In genomic region chr1:217393901-217394300, GRCh38 we compare ENCODE assay signal across 12 cellular contexts.
DNase-seq lines count a peak whose midpoint lies in the region; ATAC-seq, FAIRE-seq and TF ChIP-seq lines count a peak whose summit lies in the region.
"Had no signal": no experiment of that assay in that cellular context is flagged by ENCODE, and none has a peak within 500 bp of the region (broad histone marks: within the 10 kb centered on the region; RNA-seq: fewer than 3 reads in every experiment).

No MANE protein-coding gene starts in this region.

- H3K27ac Mint-ChIP-seq in H9 (no peak overlapping the region), WTC11 (no peak overlapping the region), type B pancreatic cell (no peak overlapping the region)
- H3K27ac Mint-ChIP-seq: activated naive CD8-positive, alpha-beta T cell had no signal

- peak; percentile 8 for DNase-seq in COLO829 (ENCODE audit: low spot score)
- no peak for DNase-seq in H9
- DNase-seq in WTC11 (ENCODE audit: low spot score): no peak
- DNase-seq in kidney: no peak
- DNase-seq in type B pancreatic cell (ENCODE audit: extremely low spot score, unreplicated experiment): no peak
- no peak for DNase-seq in amniotic stem cell (lab: John Stamatoyannopoulos, UW)
- DNase-seq: activated CD8-positive, alpha-beta memory T cell treated with anti-CD3 and anti-CD28 coated beads for 24 hours; heart left ventricle had no signal

- H3K4ac ChIP-seq in H9 (ENCODE audit: low read depth, low read length): no peak overlapping the region

- H3K23ac ChIP-seq in H9 (ENCODE audit: insufficient read length, low read depth, low read length): no peak overlapping the region

- TF ChIP-seq CTCF in H9 (conservative IDR thresholded peaks at IDR 0.05) (peak; percentile 43; the same call in 2 of the 3 replicates), WTC11 (IDR thresholded peaks at IDR 0.05) (no peak), kidney (IDR thresholded peaks at IDR 0.05; ENCODE audit: borderline replicate concordance, extremely low read depth, insufficient read depth) (peak; percentile 35), type B pancreatic cell (conservative IDR thresholded peaks at IDR 0.05) (no peak)

- H2BK20ac ChIP-seq in H9 (ENCODE audit: low read depth, low read length, poor library complexity, severe bottlenecking): no peak overlapping the region

- H3K4me2 ChIP-seq in H9 (ENCODE audit: insufficient read depth, insufficient read length, low read length): no peak overlapping the region

- peak; percentile 78 for ATAC-seq in WTC11
- ATAC-seq in HG02798 (IDR thresholded peaks at IDR 0.05; ENCODE audit: poor library complexity, unreplicated experiment): no peak
- ATAC-seq in GM21360 (IDR thresholded peaks at IDR 0.05; ENCODE audit: unreplicated experiment): no peak

- no peak overlapping the region for H4K91ac ChIP-seq in H9 (ENCODE audit: insufficient read length, low read depth, low read length)

- no peaks in the 10 kb centered on the region for H4K20me1 ChIP-seq in H9 (ENCODE audit: control insufficient read depth, insufficient read depth, insufficient read length)

- intact Hi-C loops in kidney (cut with DNase I): no loop called here

- CTCF ChIA-PET in WTC11 (lab: Charles Lee): interaction anchor here (2.3 kb wide), 1 partner anchor 60 kb away, joined by 6 read pairs; no protein-coding TSS in a partner anchor

- H3K56ac ChIP-seq in H9 (ENCODE audit: insufficient read length, low read depth, low read length): no peak overlapping the region

- H3K4me1 Mint-ChIP-seq in H9 (no peaks in the 10 kb centered on the region), WTC11 (no peaks in the 10 kb centered on the region), type B pancreatic cell (ENCODE audit: unreplicated experiment) (no peaks in the 10 kb centered on the region)

- H3K79me1 ChIP-seq in H9 (ENCODE audit: insufficient read depth, low read depth, low read length, poor library complexity, severe bottlenecking): no peaks in the 10 kb centered on the region

- no peak for FAIRE-seq in kidney (lab: Jason Lieb, UNC)

- no peaks in the 10 kb centered on the region for H3K79me2 ChIP-seq in H9 (ENCODE audit: insufficient read depth, low read length)

- peak overlapping the region in 1 of 2 experiments; percentile 19; a peak in 1 of 5 replicates for H3K4me3 Mint-ChIP-seq in H9
- H3K4me3 Mint-ChIP-seq in WTC11: no peak overlapping the region
- H3K4me3 Mint-ChIP-seq in type B pancreatic cell: no peak overlapping the region
- H3K4me3 Mint-ChIP-seq: activated naive CD8-positive, alpha-beta T cell had no signal

- H2BK12ac ChIP-seq in H9 (ENCODE audit: insufficient read length, low read depth, low read length): no peak overlapping the region

- H3K27ac ChIP-seq in H9 (ENCODE audit: insufficient read length, low read depth, low read length): no peak overlapping the region
- no peak overlapping the region for H3K27ac ChIP-seq in kidney (ENCODE audit: low read depth in 2 of 2, low read length in 2 of 2)
- H3K27ac ChIP-seq: heart left ventricle, prostate gland had no signal

- H4K5ac ChIP-seq in H9 (ENCODE audit: insufficient read length, low read depth, low read length): no peak overlapping the region

- H2AK5ac ChIP-seq in H9 (ENCODE audit: insufficient read length, low read length): no peak overlapping the region

- no peak overlapping the region for H2BK15ac ChIP-seq in H9 (ENCODE audit: low read depth, low read length)

- H2BK5ac ChIP-seq in H9 (ENCODE audit: insufficient read length, low read length): no peak overlapping the region

- H3T11ph ChIP-seq in H9 (ENCODE audit: low read length): no peak overlapping the region

- no peaks in the 10 kb centered on the region for H3K36me3 Mint-ChIP-seq in H9 (ENCODE audit: insufficient read depth in 1 of 3, low read depth in 3 of 3)
- no peaks in the 10 kb centered on the region for H3K36me3 Mint-ChIP-seq in WTC11
- no peaks in the 10 kb centered on the region for H3K36me3 Mint-ChIP-seq in type B pancreatic cell
- H3K36me3 Mint-ChIP-seq: activated naive CD8-positive, alpha-beta T cell had no signal

- H3K4me3 ChIP-seq in kidney (ENCODE audit: low read length in 2 of 2): no peak overlapping the region
- H3K4me3 ChIP-seq: heart left ventricle, prostate gland had no signal

- H3K36me3 ChIP-seq in kidney (ENCODE audit: control insufficient read depth in 1 of 2, insufficient read depth in 2 of 2, low read length in 2 of 2): no peaks in the 10 kb centered on the region
- H3K36me3 ChIP-seq: heart left ventricle, prostate gland had no signal

- H3K9me3 Mint-ChIP-seq in H9 (no peaks in the 10 kb centered on the region), WTC11 (no peaks in the 10 kb centered on the region), type B pancreatic cell (no peaks in the 10 kb centered on the region)

- H3K4me1 ChIP-seq in H9 (ENCODE audit: insufficient read depth, low read length) (no peaks in the 10 kb centered on the region), kidney (ENCODE audit: control insufficient read depth in 1 of 2, insufficient read depth in 1 of 2, low read depth in 1 of 2, low read length in 2 of 2) (no peaks in the 10 kb centered on the region)
- H3K4me1 ChIP-seq: heart left ventricle, prostate gland had no signal

- no peak overlapping the region for H2BK120ac ChIP-seq in H9 (ENCODE audit: low read depth, low read length, poor library complexity, severe bottlenecking)

- no peak overlapping the region for H2AFZ ChIP-seq in H9 (ENCODE audit: low read length)

- H3K27me3 ChIP-seq in H9 (ENCODE audit: insufficient read depth, low read length): no peaks in the 10 kb centered on the region
- H3K27me3 ChIP-seq: heart left ventricle had no signal

- no peaks in the 10 kb centered on the region for H3K9me3 ChIP-seq in H9 (ENCODE audit: control insufficient read depth, low read depth, low read length)
- no peaks in the 10 kb centered on the region for H3K9me3 ChIP-seq in kidney (ENCODE audit: control insufficient read depth in 1 of 2, low read length in 2 of 2)
- H3K9me3 ChIP-seq: heart left ventricle, prostate gland had no signal

- H3K27me3 Mint-ChIP-seq in H9 (ENCODE audit: low read depth) (peaks cover 25% of the 10 kb centered on the region), WTC11 (ENCODE audit: low read depth) (no peaks in the 10 kb centered on the region; the same call in 1 of the 2 replicates), type B pancreatic cell (peaks cover 2% of the 10 kb centered on the region)

- H3K23me2 ChIP-seq in H9 (ENCODE audit: insufficient read length, low read depth, low read length, poor library complexity, severe bottlenecking): no peaks in the 10 kb centered on the region

- no peak overlapping the region for H3K18ac ChIP-seq in H9 (ENCODE audit: insufficient read length, low read depth, low read length)

- POLR2A ChIA-PET in WTC11 (lab: Charles Lee): no interaction called here

- H3K9ac ChIP-seq in H9 (ENCODE audit: extremely low read depth, insufficient read length, low read length) (no peak overlapping the region), kidney (ENCODE audit: low read length in 2 of 2) (no peak overlapping the region)

- no peak overlapping the region for H4K8ac ChIP-seq in H9 (replicated peaks; ENCODE audit: insufficient read length, low read depth, low read length)

- H3K14ac ChIP-seq in H9 (ENCODE audit: insufficient read depth, low read length): no peak overlapping the region

- no CpG with 5 or more reads among the region's 1 CpG for WGBS in H9 (ENCODE audit: extremely low coverage, insufficient read length, low lambda C conversion rate)

TF ChIP-seq in WTC11, 78 proteins besides CTCF, POLR2A, EP300 and RAD21 (continues in another document):
- TF ChIP-seq NFYB (CRISPR knock-in tag; conservative IDR thresholded peaks at IDR 0.05; ENCODE audit: low read depth): no peak
- TF ChIP-seq, protein P1, sequence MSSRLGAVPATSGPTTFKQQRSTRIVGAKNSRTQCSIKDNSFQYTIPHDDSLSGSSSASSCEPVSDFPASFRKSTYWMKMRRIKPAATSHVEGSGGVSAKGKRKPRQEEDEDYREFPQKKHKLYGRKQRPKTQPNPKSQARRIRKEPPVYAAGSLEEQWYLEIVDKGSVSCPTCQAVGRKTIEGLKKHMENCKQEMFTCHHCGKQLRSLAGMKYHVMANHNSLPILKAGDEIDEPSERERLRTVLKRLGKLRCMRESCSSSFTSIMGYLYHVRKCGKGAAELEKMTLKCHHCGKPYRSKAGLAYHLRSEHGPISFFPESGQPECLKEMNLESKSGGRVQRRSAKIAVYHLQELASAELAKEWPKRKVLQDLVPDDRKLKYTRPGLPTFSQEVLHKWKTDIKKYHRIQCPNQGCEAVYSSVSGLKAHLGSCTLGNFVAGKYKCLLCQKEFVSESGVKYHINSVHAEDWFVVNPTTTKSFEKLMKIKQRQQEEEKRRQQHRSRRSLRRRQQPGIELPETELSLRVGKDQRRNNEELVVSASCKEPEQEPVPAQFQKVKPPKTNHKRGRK (CRISPR knock-in tag; IDR thresholded peaks at IDR 0.05; ENCODE audit: borderline replicate concordance): no peak
- TF ChIP-seq, protein P2, sequence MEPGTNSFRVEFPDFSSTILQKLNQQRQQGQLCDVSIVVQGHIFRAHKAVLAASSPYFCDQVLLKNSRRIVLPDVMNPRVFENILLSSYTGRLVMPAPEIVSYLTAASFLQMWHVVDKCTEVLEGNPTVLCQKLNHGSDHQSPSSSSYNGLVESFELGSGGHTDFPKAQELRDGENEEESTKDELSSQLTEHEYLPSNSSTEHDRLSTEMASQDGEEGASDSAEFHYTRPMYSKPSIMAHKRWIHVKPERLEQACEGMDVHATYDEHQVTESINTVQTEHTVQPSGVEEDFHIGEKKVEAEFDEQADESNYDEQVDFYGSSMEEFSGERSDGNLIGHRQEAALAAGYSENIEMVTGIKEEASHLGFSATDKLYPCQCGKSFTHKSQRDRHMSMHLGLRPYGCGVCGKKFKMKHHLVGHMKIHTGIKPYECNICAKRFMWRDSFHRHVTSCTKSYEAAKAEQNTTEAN (CRISPR knock-in tag; IDR thresholded peaks at IDR 0.05): no peak

Comparison
In these comparisons a context has a peak if more than half of its experiments do, and no peak if none do; other contexts are left out.
1. CTCF ChIP-seq: peak in H9 (single experiment) and kidney (single experiment); none in WTC11 (single experiment) and type B pancreatic cell (single experiment).